Comparison of ENCODE assay signal across 25 cellular contexts in genomic region chr18:67549946-67550345, GRCh38. TPM values are rescaled to one million over a fixed set of nuclear protein-coding genes. Genes with fewer than 3 reads are reported as not detected.
DNase-seq lines count a peak whose midpoint lies in the region; ATAC-seq and TF ChIP-seq lines count a peak whose summit lies in the region.
"Had no signal": no experiment of that assay in that cellular context is flagged by ENCODE, and none has a peak within 500 bp of the region (broad histone marks: within the 10 kb centered on the region; RNA-seq: fewer than 3 reads in every experiment).

No MANE protein-coding gene starts in this region.

- ATAC-seq in GM21360 (IDR thresholded peaks at IDR 0.05; ENCODE audit: unreplicated experiment) = no peak
- no peak for ATAC-seq in left colon
- ATAC-seq in HG02884 (IDR thresholded peaks at IDR 0.05; ENCODE audit: unreplicated experiment) = no peak
- ATAC-seq: A549, Right ventricle myocardium inferior, SK-N-SH treated with all-trans-retinoic acid at 6 μM for 48 hours, T-helper 17 cell had no signal

- H3K27me3 ChIP-seq in esophagus muscularis mucosa = no peaks in the 10 kb centered on the region
- H3K27me3 ChIP-seq: SJCRH30 had no signal

- H3K4me1 ChIP-seq in esophagus muscularis mucosa = peaks cover 0 to 5% (median 0%) of the 10 kb centered on the region in 4 donors
- H3K4me1 ChIP-seq: A549 had no signal

- no peak overlapping the region for H3K4me3 ChIP-seq in esophagus muscularis mucosa
- H3K4me3 ChIP-seq: A549, GM23248, PC-9, SJCRH30 had no signal

- WGBS in esophagus muscularis mucosa = 52% methylated on average over 4 of the region's 4 CpGs

- in situ Hi-C loops in G401 (cut with HindIII; ENCODE audit: low sequenced_read_pairs) = no loop called here

- H3K36me3 ChIP-seq in esophagus muscularis mucosa = no peaks in the 10 kb centered on the region
- H3K36me3 ChIP-seq: SJCRH30 had no signal

- TF ChIP-seq CTCF in 22Rv1 (IDR thresholded peaks at IDR 0.05) = no peak
- TF ChIP-seq CTCF in esophagus muscularis mucosa (IDR thresholded peaks at IDR 0.05) = no peak

- H3K9me3 ChIP-seq in esophagus muscularis mucosa = no peaks in the 10 kb centered on the region
- H3K9me3 ChIP-seq: A549, SJCRH30 had no signal

- peak overlapping the region; percentile 21; the same call in 1 of the 2 replicates for H3K27ac ChIP-seq in 22Rv1
- no peak overlapping the region for H3K27ac ChIP-seq in esophagus muscularis mucosa (replicated peaks in 1 of 4)
- H3K27ac ChIP-seq: A549, GM23248, HL-60, PC-9, SJCRH30 had no signal

- intact Hi-C loops in esophagus muscularis mucosa (cut with DNase I) (no loop called here), left colon (cut with DNase I, micrococcal nuclease) (no loop called here)

- TF ChIP-seq POLR2A in esophagus muscularis mucosa (IDR thresholded peaks at IDR 0.05; ENCODE audit: low read depth) = no peak

- no peak for TF ChIP-seq EP300 in esophagus muscularis mucosa (IDR thresholded peaks at IDR 0.05)

- DNase-seq in G401 (ENCODE audit: low spot score) = peak; percentile 32
- DNase-seq in NCI-H146 (lab: John Stamatoyannopoulos, UW) = peak; percentile 62
- peak; percentile 15 for DNase-seq in cerebellar cortex (ENCODE audit: low spot score)
- DNase-seq in esophagus muscularis mucosa (ENCODE audit: extremely low spot score) = no peak
- DNase-seq in left colon = no peak
- DNase-seq: C1 segment of cervical spinal cord; CD4-positive, alpha-beta memory T cell; DMS 273 treated with DMSO at 0.1 percent for 48 hours; DND-41; GM23248; H7; MV-4-11; NCI-H1694 treated with DMSO at 0.1 percent for 48 hours; NCI-H2227 treated with DMSO at 0.1 percent for 48 hours; NCI-H774; PC-9; SJCRH30; T-helper 17 cell had no signal

RNA-seq across cellular contexts. Expression of gene DSEL, which starts 33.4 kb away (rescaled TPM):
- total RNA-seq in G401 (2014; rRNA removed; shearing (Covaris generic)) = 0.06 and 0.14 TPM in 2 replicates
- total RNA-seq in esophagus muscularis mucosa (1 to 10 TPM; 8.6 to 10.0 (median 9.1) TPM), left colon (1 to 10 TPM in 1 of 2 donors, under 1 TPM in 1; 0.76 to 2.2 TPM)

Comparison
In these comparisons a context has a peak if more than half of its experiments do, and no peak if none do; other contexts are left out.
1. DNase-seq: peak in G401 (single experiment), NCI-H146 (single experiment) and cerebellar cortex (single experiment); none in esophagus muscularis mucosa (single experiment) and left colon (0 of 2).